ENCODE assay signal across 8 cellular contexts in genomic region chr12:6230321-6231110, GRCh38. TPM values are rescaled to one million over a fixed set of nuclear protein-coding genes. Genes with fewer than 3 reads are reported as not detected.
DNase-seq lines count a peak whose midpoint lies in the region; ATAC-seq, FAIRE-seq and TF ChIP-seq lines count a peak whose summit lies in the region.

No MANE protein-coding gene starts in this region.

- no peak for TF ChIP-seq CTCF in GM13976 (IDR thresholded peaks at IDR 0.05; ENCODE audit: borderline replicate concordance, control extremely low read depth, extremely low read depth, insufficient read depth, missing control alignments)
- no peak for TF ChIP-seq CTCF in WTC11 (IDR thresholded peaks at IDR 0.05)
- TF ChIP-seq CTCF in brain microvascular endothelial cell (IDR thresholded peaks at IDR 0.05; ENCODE audit: low read depth, low read length, missing control alignments) = no peak
- 0 out of 2 replicates have a peak, but pooled peaks have one; percentile 3 for TF ChIP-seq CTCF in HepG2 (CRISPR knock-in tag; IDR thresholded peaks at IDR 0.05)

- H3K27me3 Mint-ChIP-seq in WTC11 (ENCODE audit: low read depth) = no peaks in the 10 kb centered on the region

- WGBS in HepG2 (ENCODE audit: low lambda C conversion rate) = 31% methylated on average over 11 of the region's 16 CpGs

- H2AFZ ChIP-seq in HepG2 (ENCODE audit: low read length) = no peak overlapping the region

- H3K4me3 Mint-ChIP-seq in WTC11 = no peak overlapping the region

- ATAC-seq in HG03442 (IDR thresholded peaks at IDR 0.05; ENCODE audit: unreplicated experiment) = peak; percentile 41
- no peak for ATAC-seq in WTC11
- ATAC-seq in HepG2 = peak; percentile 76
- ATAC-seq in HG03460 (IDR thresholded peaks at IDR 0.05; ENCODE audit: unreplicated experiment) = no peak
- ATAC-seq in GM18511 (IDR thresholded peaks at IDR 0.05; ENCODE audit: unreplicated experiment) = no peak

- H3K4me1 ChIP-seq in HepG2 (ENCODE audit: insufficient read depth, low read length) = peaks cover 97% of the 10 kb centered on the region

- BruUV-seq in HepG2 (replicated peaks; lab: Mats Ljungman, UMichigan) = TSS peak; percentile 92

- no peaks in the 10 kb centered on the region for H3K36me3 ChIP-seq in brain microvascular endothelial cell (replicated peaks)
- H3K36me3 ChIP-seq in HepG2 (replicated peaks in 1 of 2; ENCODE audit: control insufficient read depth in 1 of 2, insufficient read depth in 2 of 2, low read length in 2 of 2) = no peaks in the 10 kb centered on the region; a peak in 1 of 5 replicates

- POLR2A ChIA-PET in WTC11 (lab: Charles Lee) = interaction anchor here (1.0 kb wide), 1 partner anchor 15 kb away, joined by 3 read pairs; no protein-coding TSS in a partner anchor
- POLR2A ChIA-PET in HepG2 (lab: Yijun Ruan, JAX) = interaction anchor here (0.7 to 2.1 kb wide), 11 partner anchors 9 to 172 kb away, joined by 3 to 12 read pairs (median 4); no protein-coding TSS in a partner anchor

- TF ChIP-seq RAD21 in HepG2 (CRISPR knock-in tag; IDR thresholded peaks at IDR 0.05) = peak; percentile 13; the same call in 1 of the 2 replicates

- no peaks in the 10 kb centered on the region for H3K9me3 ChIP-seq in HepG2 (ENCODE audit: low read length)

- peak overlapping the region; percentile 17 for H3K27ac ChIP-seq in brain microvascular endothelial cell
- H3K27ac ChIP-seq in HepG2 (ENCODE audit: extremely low read length, insufficient read depth, low read length) = peak overlapping the region; percentile 69

- FAIRE-seq in HepG2 (lab: Jason Lieb, UNC) = peak; percentile 60

- no peaks in the 10 kb centered on the region for H4K20me1 ChIP-seq in HepG2 (ENCODE audit: insufficient read depth, low read length)

- H3K9me3 Mint-ChIP-seq in WTC11 = no peaks in the 10 kb centered on the region

- no peak overlapping the region for H3K4me3 ChIP-seq in brain microvascular endothelial cell (ENCODE audit: low read depth, low read length)
- H3K4me3 ChIP-seq in HepG2 (replicated peaks in 1 of 3; ENCODE audit: insufficient read depth in 1 of 3, low read depth in 2 of 3, low read length in 3 of 3) = 0 out of 6 replicates have a peak overlapping the region, but pooled peaks of 1 of the 3 experiments have one; percentile 8

- H3K4me2 ChIP-seq in HepG2 (ENCODE audit: low read depth, low read length) = peak overlapping the region; percentile 49

- peaks cover 39% of the 10 kb centered on the region for H3K4me1 Mint-ChIP-seq in WTC11

- peak in 1 of 2 experiments; percentile 39; a peak in 2 of 4 replicates for TF ChIP-seq POLR2A in HepG2 (IDR thresholded peaks at IDR 0.05; ENCODE audit: insufficient read depth in 1 of 2, low read depth in 2 of 2, low read length in 2 of 2)

- peak overlapping the region; percentile 92 for H3K27ac Mint-ChIP-seq in WTC11

- CTCF ChIA-PET in WTC11 (lab: Charles Lee) (interaction anchor here (0.5 to 5.7 kb wide), 8 partner anchors 15 to 172 kb away, joined by 3 to 36 read pairs (median 4); no protein-coding TSS in a partner anchor), HepG2 (lab: Yijun Ruan, JAX; ENCODE audit: low intra/inter-chr PET ratio, low total read pairs) (no interaction called here)

- TF ChIP-seq EP300 in HepG2 (IDR thresholded peaks at IDR 0.05; ENCODE audit: low read depth in 2 of 2, low read length in 2 of 2) = peak in 1 of 2 experiments; percentile 59; a peak in 2 of 4 replicates
- TF ChIP-seq EP300 in HepG2 (CRISPR knock-in tag; IDR thresholded peaks at IDR 0.05; ENCODE audit: borderline replicate concordance) = peak; percentile 90

- in situ Hi-C loops in GM13976 (cut with MboI; ENCODE audit: low sequenced_read_pairs, unreplicated experiment) (no loop called here), brain microvascular endothelial cell (cut with HindIII; ENCODE audit: low pct_ligation_motif_present, low sequenced_read_pairs) (no loop called here), HepG2 (cut with HindIII; ENCODE audit: extremely low pct_ligation_motif_present, low pct_unique_long_range_greater_than_20kb) (loop anchor here (5.0 kb wide), 2 partner anchors 33 to 47 kb away; no protein-coding TSS in a partner anchor)

- peak overlapping the region; percentile 59 for H3K9ac ChIP-seq in HepG2 (ENCODE audit: insufficient read depth, low read depth, low read length)

- H3K36me3 Mint-ChIP-seq in WTC11 = peaks cover 63% of the 10 kb centered on the region

- H3K27me3 ChIP-seq in brain microvascular endothelial cell (replicated peaks) = no peaks in the 10 kb centered on the region
- H3K27me3 ChIP-seq in HepG2 (ENCODE audit: control insufficient read depth in 1 of 2, insufficient read depth in 2 of 2, low read length in 2 of 2) = no peaks in the 10 kb centered on the region

- intact Hi-C loops in HepG2 (cut with micrococcal nuclease; ENCODE audit: unreplicated experiment) = loop anchor here (5.0 kb wide), 1 partner anchor 37 kb away; no protein-coding TSS in a partner anchor

- DNase-seq in GM13976 (ENCODE audit: low spot score) (peak; percentile 69), WTC11 (ENCODE audit: low spot score) (no peak), brain microvascular endothelial cell (no peak), HepG2 (ENCODE audit: low spot score) (peak; percentile 92)
- DNase-seq in stimulated activated CD4-positive, alpha-beta T cell treated with anti-CD3 and anti-CD28 coated beads, TNF-alpha, amount 100 ng/mL, for 4 hours (ENCODE audit: low read depth in 3 of 3) = peak; percentile 11 to 41 (median 29)

- no peaks in the 10 kb centered on the region for H3K79me2 ChIP-seq in HepG2 (ENCODE audit: insufficient read depth, low read length)

TF ChIP-seq in WTC11, 78 proteins besides CTCF, POLR2A, EP300 and RAD21:
- TF ChIP-seq GABPB1 (CRISPR knock-in tag; IDR thresholded peaks at IDR 0.05) (peak; percentile 80), ZNF121 (CRISPR knock-in tag; IDR thresholded peaks at IDR 0.05) (no peak)
TF ChIP-seq in WTC11: peak in this region for 1.

TF ChIP-seq in HepG2, 621 proteins besides CTCF, POLR2A, EP300 and RAD21 (continues in another document):
- TF ChIP-seq DMTF1 (CRISPR knock-in tag; IDR thresholded peaks at IDR 0.05) (no peak), RCOR2 (CRISPR knock-in tag; IDR thresholded peaks at IDR 0.05) (peak; percentile 61; the same call in 1 of the 2 replicates), NR2F2 (IDR thresholded peaks at IDR 0.05; ENCODE audit: borderline replicate concordance, low read depth) (no peak), ZNF12 (CRISPR knock-in tag; IDR thresholded peaks at IDR 0.05) (no peak), SRSF9 (IDR thresholded peaks at IDR 0.05; ENCODE audit: borderline replicate concordance, insufficient read depth, low read depth, low read length, poor library complexity, severe bottlenecking) (no peak), MTA3 (CRISPR knock-in tag; IDR thresholded peaks at IDR 0.05) (no peak), BRD4 (CRISPR knock-in tag; IDR thresholded peaks at IDR 0.05) (no peak), TFDP1 (CRISPR knock-in tag; IDR thresholded peaks at IDR 0.05; ENCODE audit: borderline replicate concordance) (peak; percentile 79)

RNA-seq across cellular contexts. Expression of gene CD9, which starts 30.3 kb away (rescaled TPM):
- total RNA-seq in WTC11 (2021) (241 to 260 TPM (median 251 TPM) in 3 replicates), HepG2 (2016; rRNA removed; fragmentation: Illumina TruSeq; extraction: Trizol) (4.3 and 5.8 TPM in 2 replicates)
- 1.3 and 2.0 TPM in 2 replicates for total RNA-seq in HepG2 (2016; cell fraction: cytosol; rRNA removed; fragmentation: Illumina TruSeq; extraction: Trizol; ENCODE audit: low read depth)
- total RNA-seq in HepG2 (2016; cell fraction: insoluble cytoplasmic fraction; rRNA removed; fragmentation: Illumina TruSeq; extraction: Trizol) = 2.4 and 6.9 TPM in 2 replicates
- 2.1 and 2.4 TPM in 2 replicates for total RNA-seq in HepG2 (2016; cell fraction: membrane; rRNA removed; fragmentation: Illumina TruSeq; extraction: Trizol)
- 5.9 and 6.5 TPM in 2 replicates for total RNA-seq in HepG2 (2016; cell fraction: nucleus; rRNA removed; fragmentation: Illumina TruSeq; extraction: Trizol)
- polyA plus RNA-seq in HepG2 (2011; rRNA removed) = 38.3 and 40.1 TPM in 2 replicates
- polyA plus RNA-seq in HepG2 (2011; cell fraction: cytosol; rRNA removed) = 30.3 and 47.3 TPM in 2 replicates
- 15.2 and 20.2 TPM in 2 replicates for polyA plus RNA-seq in HepG2 (2011; cell fraction: nucleus; rRNA removed)
- 30.0 and 52.7 TPM in 2 replicates for polyA plus RNA-seq in HepG2 (2012)
- polyA plus RNA-seq in HepG2 (2016; cell fraction: cytosol; fragmentation: Illumina TruSeq; extraction: Trizol; ENCODE audit: low read depth) = 1.4 and 1.8 TPM in 2 replicates
- 5.2 and 5.4 TPM in 2 replicates for polyA plus RNA-seq in HepG2 (2016; cell fraction: insoluble cytoplasmic fraction; fragmentation: Illumina TruSeq; extraction: Trizol; ENCODE audit: low read depth)
- polyA plus RNA-seq in HepG2 (2016; cell fraction: membrane; fragmentation: Illumina TruSeq; extraction: Trizol; ENCODE audit: low read depth) = 1.9 and 2.4 TPM in 2 replicates
- 10.1 and 12.9 TPM in 2 replicates for polyA plus RNA-seq in HepG2 (2016; cell fraction: nucleus; fragmentation: Illumina TruSeq; extraction: Trizol; ENCODE audit: insufficient read depth, low read depth)
- 21.6 and 243 TPM in 2 replicates for polyA minus RNA-seq in HepG2 (2011; rRNA and poly(A)+ RNA removed; ENCODE audit: low replicate concordance)
- polyA minus RNA-seq in HepG2 (2011; cell fraction: cytosol; rRNA and poly(A)+ RNA removed) = 12.1 and 13.6 TPM in 2 replicates
- polyA minus RNA-seq in HepG2 (2011; cell fraction: nucleus; rRNA and poly(A)+ RNA removed) = 8.9 and 10.4 TPM in 2 replicates

Comparison
In these comparisons a context has a peak if more than half of its experiments do, and no peak if none do; other contexts are left out.
1. DNase-seq: peak in GM13976 (single experiment), HepG2 (single experiment) and stimulated activated CD4-positive, alpha-beta T cell treated with anti-CD3 and anti-CD28 coated beads, TNF-alpha, amount 100 ng/mL, for 4 hours (3 of 3); none in WTC11 (single experiment) and brain microvascular endothelial cell (single experiment).
2. ATAC-seq: peak in HG03442 (single experiment) and HepG2 (single experiment); none in WTC11 (single experiment), HG03460 (single experiment) and GM18511 (single experiment).
3. RNA of gene CD9, which starts 30.3 kb away (total RNA-seq): 241 to 260 TPM in WTC11; 1.3 to 6.9 TPM in HepG2; every median in the first group is over 10 times any median in the second.